22 cellular contexts compared by ENCODE assay signal in the genomic region with DNA sequence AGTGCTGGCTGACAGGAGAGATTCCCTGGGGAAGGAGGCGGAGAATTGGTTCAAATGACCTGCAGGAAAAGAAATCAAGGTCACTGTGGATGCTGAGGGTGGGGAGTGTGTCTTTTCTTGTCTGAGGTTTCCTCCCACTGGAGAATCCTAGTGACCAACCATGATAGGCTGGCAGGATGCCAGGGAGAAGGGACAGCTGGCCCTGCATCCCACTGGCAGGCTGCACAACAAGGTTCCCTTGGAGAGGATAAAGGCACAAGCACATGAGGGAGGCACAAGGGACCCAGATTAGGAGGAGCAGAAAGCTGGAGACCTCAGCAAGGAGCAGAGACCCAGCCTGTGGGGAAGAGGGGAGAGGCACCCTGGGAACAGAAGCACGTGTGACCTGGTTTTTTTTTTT. TPM values are rescaled to one million over a fixed set of nuclear protein-coding genes. Genes with fewer than 3 reads are reported as not detected.
A peak's percentile ranks its signal among the peaks of the same experiment; 100 is the strongest.
DNase-seq lines count a peak whose midpoint lies in the region; ATAC-seq and TF ChIP-seq lines count a peak whose summit lies in the region.
"Had no signal": no experiment of that assay in that cellular context is flagged by ENCODE, and none has a peak within 500 bp of the region (broad histone marks: within the 10 kb centered on the region; RNA-seq: fewer than 3 reads in every experiment).

No MANE protein-coding gene starts in this region.

- H3K4me3 Mint-ChIP-seq in activated CD4-positive, alpha-beta T cell treated with anti-CD3 and anti-CD28 coated beads, Interleukin-2, amount 10 ng/mL, durations not matched to agents 24 days and 14 days, result no peak overlapping the region
- no peak overlapping the region for H3K4me3 Mint-ChIP-seq in activated CD4-positive, alpha-beta T cell treated with anti-CD3 and anti-CD28 coated beads for 36 hours
- H3K4me3 Mint-ChIP-seq in stimulated activated effector memory CD8-positive, alpha-beta T cell treated with anti-CD3 and anti-CD28 coated beads, Interleukin-12 subunit alpha, Interleukin-12 subunit beta, amount 100 ng/mL, for 72 hours, result no peak overlapping the region
- H3K4me3 Mint-ChIP-seq: CD8-positive, alpha-beta memory T cell; memory B cell; natural killer cell treated with Interleukin-12 subunit alpha and Interleukin-12 subunit beta and Interleukin-15 and Interleukin-18, amount 100 ng/mL, for 72 hours had no signal

- TF ChIP-seq CTCF in upper lobe of left lung (IDR thresholded peaks at IDR 0.05) (no peak), ovary (IDR thresholded peaks at IDR 0.05) (no peak)

- H3K36me3 Mint-ChIP-seq in activated CD4-positive, alpha-beta T cell treated with anti-CD3 and anti-CD28 coated beads, Interleukin-2, amount 10 ng/mL, durations not matched to agents 24 days and 14 days (ENCODE audit: low read depth), result peaks cover 19% of the 10 kb centered on the region
- peaks cover 5% of the 10 kb centered on the region for H3K36me3 Mint-ChIP-seq in activated CD4-positive, alpha-beta T cell treated with anti-CD3 and anti-CD28 coated beads for 36 hours (ENCODE audit: low read depth)
- H3K36me3 Mint-ChIP-seq in stimulated activated effector memory CD8-positive, alpha-beta T cell treated with anti-CD3 and anti-CD28 coated beads, Interleukin-12 subunit alpha, Interleukin-12 subunit beta, amount 100 ng/mL, for 72 hours, result peaks cover 69% of the 10 kb centered on the region
- H3K36me3 Mint-ChIP-seq: natural killer cell treated with Interleukin-12 subunit alpha and Interleukin-12 subunit beta and Interleukin-15 and Interleukin-18, amount 100 ng/mL, for 72 hours had no signal

- POLR2A ChIA-PET in activated CD4-positive, alpha-beta T cell treated with anti-CD3 and anti-CD28 coated beads for 36 hours (lab: Charles Lee), result no interaction called here

- DNase-seq in activated CD4-positive, alpha-beta T cell treated with anti-CD3 and anti-CD28 coated beads, Interleukin-2, amount 10 ng/mL, durations not matched to agents 24 days and 14 days, result peak; percentile 51
- DNase-seq in activated CD4-positive, alpha-beta T cell treated with anti-CD3 and anti-CD28 coated beads for 36 hours, result no peak
- DNase-seq in SK-N-MC (ENCODE audit: low read depth, low spot score), result no peak
- peak; percentile 49 for DNase-seq in left kidney (ENCODE audit: low read depth, low spot score)
- no peak for DNase-seq in stimulated activated effector memory CD8-positive, alpha-beta T cell treated with anti-CD3 and anti-CD28 coated beads, Interleukin-12 subunit alpha, Interleukin-12 subunit beta, amount 100 ng/mL, for 72 hours (ENCODE audit: low spot score in 2 of 2)
- DNase-seq in upper lobe of left lung, result no peak
- no peak for DNase-seq in ovary
- no peak for DNase-seq in NCI-H187 (lab: John Stamatoyannopoulos, UW)
- DNase-seq: activated CD4-positive, CD25-positive, alpha-beta regulatory T cell treated with anti-CD3 and anti-CD28 coated beads, Interleukin-2, amount 50 U/mL, for 72 hours; activated gamma-delta T cell; CD8-positive, alpha-beta memory T cell; islet precursor cell; MM.1S; NCI-H1930; NCI-H526; PC-3; stimulated activated CD4-positive, alpha-beta T cell treated with anti-CD3 and anti-CD28 coated beads, Interleukin-1b, Interleukin-23, amount 100 ng/mL, for 48 hours; T1000 had no signal

- intact Hi-C loops in activated CD4-positive, alpha-beta T cell treated with anti-CD3 and anti-CD28 coated beads, Interleukin-2, amount 10 ng/mL, durations not matched to agents 24 days and 14 days (cut with micrococcal nuclease), result no loop called here
- intact Hi-C loops in activated CD4-positive, alpha-beta T cell treated with anti-CD3 and anti-CD28 coated beads for 36 hours (cut with DNase I, micrococcal nuclease), result no loop called here
- intact Hi-C loops in ovary (cut with DNase I), result loop anchor here in 1 of 4 donors (10.0 kb wide), 1 partner anchor 189 kb away; the partner anchor contains the start of gene PHYHD1

- no peaks in the 10 kb centered on the region for H3K27me3 ChIP-seq in upper lobe of left lung
- no peaks in the 10 kb centered on the region for H3K27me3 ChIP-seq in ovary
- H3K27me3 ChIP-seq: vagina had no signal

- no peak for ATAC-seq in activated CD4-positive, alpha-beta T cell treated with anti-CD3 and anti-CD28 coated beads for 36 hours
- no peak for ATAC-seq in stimulated activated effector memory CD8-positive, alpha-beta T cell treated with anti-CD3 and anti-CD28 coated beads, Interleukin-12 subunit alpha, Interleukin-12 subunit beta, amount 100 ng/mL, for 72 hours
- ATAC-seq in upper lobe of left lung (ENCODE audit: low FRiP score in 2 of 2), result no peak
- ATAC-seq: natural killer cell treated with Interleukin-12 subunit alpha and Interleukin-12 subunit beta and Interleukin-15 and Interleukin-18, amount 100 ng/mL, for 72 hours; PC-3; sciatic nerve had no signal

- CTCF ChIA-PET in activated CD4-positive, alpha-beta T cell treated with anti-CD3 and anti-CD28 coated beads for 36 hours (lab: Charles Lee), result no interaction called here

- TF ChIP-seq EP300 in upper lobe of left lung (IDR thresholded peaks at IDR 0.05) (no peak), ovary (IDR thresholded peaks at IDR 0.05) (no peak)

- no peaks in the 10 kb centered on the region for H3K4me1 Mint-ChIP-seq in activated CD4-positive, alpha-beta T cell treated with anti-CD3 and anti-CD28 coated beads, Interleukin-2, amount 10 ng/mL, durations not matched to agents 24 days and 14 days
- no peaks in the 10 kb centered on the region for H3K4me1 Mint-ChIP-seq in activated CD4-positive, alpha-beta T cell treated with anti-CD3 and anti-CD28 coated beads for 36 hours
- peaks cover 7% of the 10 kb centered on the region for H3K4me1 Mint-ChIP-seq in stimulated activated effector memory CD8-positive, alpha-beta T cell treated with anti-CD3 and anti-CD28 coated beads, Interleukin-12 subunit alpha, Interleukin-12 subunit beta, amount 100 ng/mL, for 72 hours
- H3K4me1 Mint-ChIP-seq: CD8-positive, alpha-beta memory T cell had no signal

- H3K4me1 ChIP-seq in upper lobe of left lung (peaks cover 0 to 4% (median 2%) of the 10 kb centered on the region in 4 donors), ovary (ENCODE audit: insufficient read depth) (no peaks in the 10 kb centered on the region)
- H3K4me1 ChIP-seq: vagina had no signal

- H3K9me3 Mint-ChIP-seq in activated CD4-positive, alpha-beta T cell treated with anti-CD3 and anti-CD28 coated beads, Interleukin-2, amount 10 ng/mL, durations not matched to agents 24 days and 14 days, result no peaks in the 10 kb centered on the region
- H3K9me3 Mint-ChIP-seq in activated CD4-positive, alpha-beta T cell treated with anti-CD3 and anti-CD28 coated beads for 36 hours (ENCODE audit: low read depth), result no peaks in the 10 kb centered on the region
- no peaks in the 10 kb centered on the region for H3K9me3 Mint-ChIP-seq in stimulated activated effector memory CD8-positive, alpha-beta T cell treated with anti-CD3 and anti-CD28 coated beads, Interleukin-12 subunit alpha, Interleukin-12 subunit beta, amount 100 ng/mL, for 72 hours
- H3K9me3 Mint-ChIP-seq: CD8-positive, alpha-beta memory T cell; memory B cell; natural killer cell treated with Interleukin-12 subunit alpha and Interleukin-12 subunit beta and Interleukin-15 and Interleukin-18, amount 100 ng/mL, for 72 hours had no signal

- no peaks in the 10 kb centered on the region for H3K27me3 Mint-ChIP-seq in activated CD4-positive, alpha-beta T cell treated with anti-CD3 and anti-CD28 coated beads, Interleukin-2, amount 10 ng/mL, durations not matched to agents 24 days and 14 days
- H3K27me3 Mint-ChIP-seq in activated CD4-positive, alpha-beta T cell treated with anti-CD3 and anti-CD28 coated beads for 36 hours, result no peaks in the 10 kb centered on the region
- H3K27me3 Mint-ChIP-seq: CD8-positive, alpha-beta memory T cell; memory B cell; natural killer cell treated with Interleukin-12 subunit alpha and Interleukin-12 subunit beta and Interleukin-15 and Interleukin-18, amount 100 ng/mL, for 72 hours had no signal

- no peak for TF ChIP-seq POLR2A in upper lobe of left lung (IDR thresholded peaks at IDR 0.05)
- TF ChIP-seq POLR2A in ovary (IDR thresholded peaks at IDR 0.05), result no peak

- H3K4me3 ChIP-seq in SK-N-MC (no peak overlapping the region), upper lobe of left lung (no peak overlapping the region), ovary (no peak overlapping the region)
- H3K4me3 ChIP-seq: vagina had no signal

- H3K9me3 ChIP-seq in SK-N-MC (ENCODE audit: low read depth, low read length) (no peaks in the 10 kb centered on the region), upper lobe of left lung (no peaks in the 10 kb centered on the region), ovary (no peaks in the 10 kb centered on the region)
- H3K9me3 ChIP-seq: vagina had no signal

- no peak overlapping the region for H3K9ac ChIP-seq in SK-N-MC (ENCODE audit: insufficient read length)

- H3K36me3 ChIP-seq in SK-N-MC (ENCODE audit: insufficient read depth, low read length) (no peaks in the 10 kb centered on the region), upper lobe of left lung (peaks cover 0 to 71% (median 34%) of the 10 kb centered on the region in 4 donors), ovary (no peaks in the 10 kb centered on the region)

- peak overlapping the region; percentile 45 for H3K27ac Mint-ChIP-seq in activated CD4-positive, alpha-beta T cell treated with anti-CD3 and anti-CD28 coated beads, Interleukin-2, amount 10 ng/mL, durations not matched to agents 24 days and 14 days
- no peak overlapping the region for H3K27ac Mint-ChIP-seq in activated CD4-positive, alpha-beta T cell treated with anti-CD3 and anti-CD28 coated beads for 36 hours
- H3K27ac Mint-ChIP-seq in stimulated activated effector memory CD8-positive, alpha-beta T cell treated with anti-CD3 and anti-CD28 coated beads, Interleukin-12 subunit alpha, Interleukin-12 subunit beta, amount 100 ng/mL, for 72 hours, result peak overlapping the region; percentile 18
- H3K27ac Mint-ChIP-seq: memory B cell; natural killer cell treated with Interleukin-12 subunit alpha and Interleukin-12 subunit beta and Interleukin-15 and Interleukin-18, amount 100 ng/mL, for 72 hours had no signal

- H3K27ac ChIP-seq in SK-N-MC, result 0 out of 2 replicates have a peak overlapping the region, but pooled peaks have one; percentile 9
- H3K27ac ChIP-seq in upper lobe of left lung, result no peak overlapping the region
- no peak overlapping the region for H3K27ac ChIP-seq in ovary
- H3K27ac ChIP-seq: vagina had no signal

- 71 to 85% methylated on average over 2 of the region's 2 CpGs for WGBS in upper lobe of left lung, 2 donors
- WGBS in ovary, 3 donors, result 56 to 65% (median 59%) methylated on average over 2 of the region's 2 CpGs

RNA-seq across cellular contexts. Expression of gene ZDHHC12, which starts 11.4 kb away (rescaled TPM):
- total RNA-seq in activated CD4-positive, alpha-beta T cell treated with anti-CD3 and anti-CD28 coated beads, Interleukin-2, amount 10 ng/mL, durations not matched to agents 24 days and 14 days, result 46.9 and 48.4 TPM in 2 replicates
- 10 to 100 TPM; 45.3 to 49.5 TPM for total RNA-seq in activated CD4-positive, alpha-beta T cell treated with anti-CD3 and anti-CD28 coated beads for 36 hours
- total RNA-seq in upper lobe of left lung (10 to 100 TPM; 21.7 to 70.1 (median 50.6) TPM), ovary (10 to 100 TPM in 2 of 7 donors, 1 to 10 TPM in 5; 5.7 to 27.1 (median 7.0) TPM)
- polyA plus RNA-seq in ovary, result 10 to 100 TPM in 1 of 2 donors, under 1 TPM in 1; 0.30 to 12.5 TPM

RNA-seq across cellular contexts. Expression of gene PKN3, which starts 33.1 kb away (rescaled TPM):
- total RNA-seq in activated CD4-positive, alpha-beta T cell treated with anti-CD3 and anti-CD28 coated beads, Interleukin-2, amount 10 ng/mL, durations not matched to agents 24 days and 14 days, result 22.9 and 24.3 TPM in 2 replicates
- 10 to 100 TPM; 14.6 to 14.9 TPM for total RNA-seq in activated CD4-positive, alpha-beta T cell treated with anti-CD3 and anti-CD28 coated beads for 36 hours
- total RNA-seq in upper lobe of left lung (10 to 100 TPM in 4 of 6 donors, 1 to 10 TPM in 2; 4.8 to 38.8 (median 14.0) TPM), ovary (1 to 10 TPM; 1.4 to 7.6 (median 4.2) TPM)
- 1 to 10 TPM; 1.3 to 4.6 TPM for polyA plus RNA-seq in ovary

RNA-seq across cellular contexts. Expression of gene ZER1, which starts 36.4 kb away (rescaled TPM):
- 12.3 and 14.4 TPM in 2 replicates for total RNA-seq in activated CD4-positive, alpha-beta T cell treated with anti-CD3 and anti-CD28 coated beads, Interleukin-2, amount 10 ng/mL, durations not matched to agents 24 days and 14 days
- 10 to 100 TPM; 17.1 to 19.3 TPM for total RNA-seq in activated CD4-positive, alpha-beta T cell treated with anti-CD3 and anti-CD28 coated beads for 36 hours
- total RNA-seq in upper lobe of left lung, result 10 to 100 TPM; 30.9 to 55.5 (median 44.0) TPM
- total RNA-seq in ovary, result 10 to 100 TPM; 31.2 to 46.1 (median 34.2) TPM
- 10 to 100 TPM; 16.3 to 31.0 TPM for polyA plus RNA-seq in ovary

RNA-seq across cellular contexts. Expression of gene SET, which starts 46.4 kb away (rescaled TPM):
- 831 and 846 TPM in 2 replicates for total RNA-seq in activated CD4-positive, alpha-beta T cell treated with anti-CD3 and anti-CD28 coated beads, Interleukin-2, amount 10 ng/mL, durations not matched to agents 24 days and 14 days
- total RNA-seq in activated CD4-positive, alpha-beta T cell treated with anti-CD3 and anti-CD28 coated beads for 36 hours, result 100 to 1,000 TPM; 673 to 682 TPM
- total RNA-seq in upper lobe of left lung, result 100 to 1,000 TPM in 4 of 6 donors, 10 to 100 TPM in 2; 73.3 to 222 (median 177) TPM
- 100 to 1,000 TPM; 119 to 328 (median 291) TPM for total RNA-seq in ovary
- polyA plus RNA-seq in ovary, result 100 to 1,000 TPM; 147 to 292 TPM

RNA-seq across cellular contexts. Expression of gene TBC1D13, which starts 51.7 kb away (rescaled TPM):
- total RNA-seq in activated CD4-positive, alpha-beta T cell treated with anti-CD3 and anti-CD28 coated beads, Interleukin-2, amount 10 ng/mL, durations not matched to agents 24 days and 14 days, result 19.2 and 19.9 TPM in 2 replicates
- 10 to 100 TPM; 10.5 to 14.0 TPM for total RNA-seq in activated CD4-positive, alpha-beta T cell treated with anti-CD3 and anti-CD28 coated beads for 36 hours
- total RNA-seq in upper lobe of left lung (10 to 100 TPM; 14.7 to 27.0 (median 19.2) TPM), ovary (10 to 100 TPM; 10.7 to 31.1 (median 26.3) TPM)
- polyA plus RNA-seq in ovary, result 10 to 100 TPM; 15.2 to 32.2 TPM

Comparison
In these comparisons a context has a peak if more than half of its experiments do, and no peak if none do; other contexts are left out.
1. DNase-seq: peak in activated CD4-positive, alpha-beta T cell treated with anti-CD3 and anti-CD28 coated beads, Interleukin-2, amount 10 ng/mL, durations not matched to agents 24 days and 14 days (single experiment) and left kidney (single experiment); none in activated CD4-positive, alpha-beta T cell treated with anti-CD3 and anti-CD28 coated beads for 36 hours (single experiment), SK-N-MC (single experiment), stimulated activated effector memory CD8-positive, alpha-beta T cell treated with anti-CD3 and anti-CD28 coated beads, Interleukin-12 subunit alpha, Interleukin-12 subunit beta, amount 100 ng/mL, for 72 hours (0 of 2), upper lobe of left lung (0 of 2), ovary (0 of 5) and NCI-H187 (0 of 2).